In the genomic region with DNA sequence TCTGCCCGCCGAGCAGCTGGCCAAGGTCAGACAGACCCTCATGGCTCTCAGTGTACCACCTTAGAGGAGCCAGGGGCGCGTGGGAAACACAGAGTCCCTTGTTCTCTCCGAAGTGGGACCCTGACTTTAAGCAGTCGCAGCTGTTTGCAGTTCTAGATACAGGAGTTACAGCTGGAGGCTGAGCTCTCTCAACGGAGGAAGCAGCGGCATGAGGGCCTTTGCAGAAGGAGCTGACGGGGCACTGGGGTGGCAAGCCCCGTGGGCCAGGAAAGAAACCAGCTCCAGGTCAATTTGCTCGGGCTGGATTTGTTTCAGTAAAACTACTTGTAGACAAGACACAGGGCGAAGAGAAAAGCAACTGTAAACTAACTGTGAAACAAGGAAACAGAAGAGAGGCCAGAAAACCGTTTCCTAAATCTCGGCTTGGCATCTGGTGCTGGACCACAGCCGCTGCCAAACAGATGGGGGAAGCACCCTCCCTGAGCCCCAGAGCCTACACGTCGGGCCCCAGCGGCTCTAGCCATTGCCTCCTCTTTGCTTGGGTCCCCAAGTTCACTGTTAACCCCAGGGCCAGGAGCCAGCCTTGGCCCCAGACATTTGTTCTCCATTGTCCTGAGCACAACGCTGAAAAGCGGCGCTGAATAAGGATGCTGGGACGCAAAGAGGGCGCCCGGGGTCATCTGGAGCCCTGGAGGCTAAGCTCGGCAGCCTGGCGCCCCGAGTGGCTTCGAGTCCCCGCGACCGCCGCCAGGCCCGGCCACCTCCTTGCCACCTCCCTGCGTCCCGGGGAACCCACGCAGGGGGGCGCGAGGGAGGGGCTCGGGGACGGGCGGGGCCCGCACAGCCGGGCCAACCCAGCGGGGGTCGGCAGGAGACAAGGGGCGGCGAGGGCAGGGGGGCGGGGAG, we compare ENCODE assay signal across 8 cellular contexts. TPM values are rescaled to one million over a fixed set of nuclear protein-coding genes. Genes with fewer than 3 reads are reported as not detected.
DNase-seq lines count a peak whose midpoint lies in the region; ATAC-seq and TF ChIP-seq lines count a peak whose summit lies in the region.

No MANE protein-coding gene starts in this region.

- H3K27ac Mint-ChIP-seq in activated CD4-positive, alpha-beta T cell treated with anti-CD3 and anti-CD28 coated beads, Interleukin-2, amount 10 ng/mL, durations not matched to agents 7 days and 5 days, result peak overlapping the region; percentile 81

- peaks cover 26% of the 10 kb centered on the region for H3K4me1 Mint-ChIP-seq in activated CD4-positive, alpha-beta T cell treated with anti-CD3 and anti-CD28 coated beads, Interleukin-2, amount 10 ng/mL, durations not matched to agents 7 days and 5 days

- DNase-seq in AG08395 (ENCODE audit: low spot score) (peak; percentile 25), fibroblast of mammary gland (ENCODE audit: low read depth) (no peak), omental fat pad (ENCODE audit: low spot score) (no peak), HPDE6-E6E7 (ENCODE audit: extremely low spot score) (no peak), HuH-7 (ENCODE audit: low spot score) (no peak)
- DNase-seq in activated CD4-positive, alpha-beta T cell treated with anti-CD3 and anti-CD28 coated beads, Interleukin-2, amount 10 ng/mL, durations not matched to agents 7 days and 5 days, result no peak

- TF ChIP-seq CTCF in fibroblast of mammary gland (conservative IDR thresholded peaks at IDR 0.05; ENCODE audit: control insufficient read depth, insufficient read depth, low read depth, low read length), result no peak
- no peak for TF ChIP-seq CTCF in omental fat pad (IDR thresholded peaks at IDR 0.05)

- no peaks in the 10 kb centered on the region for H3K36me3 Mint-ChIP-seq in activated CD4-positive, alpha-beta T cell treated with anti-CD3 and anti-CD28 coated beads, Interleukin-2, amount 10 ng/mL, durations not matched to agents 7 days and 5 days (ENCODE audit: low read depth)

- ATAC-seq in GM19035 (IDR thresholded peaks at IDR 0.05; ENCODE audit: unreplicated experiment) (peak; percentile 10), omental fat pad (ENCODE audit: low FRiP score) (peak; percentile 2)

- no peak overlapping the region for H3K9ac ChIP-seq in HUES48 (ENCODE audit: low read depth, low read length)

- CTCF ChIA-PET in activated CD4-positive, alpha-beta T cell treated with anti-CD3 and anti-CD28 coated beads, Interleukin-2, amount 10 ng/mL, durations not matched to agents 7 days and 5 days (lab: Charles Lee), result interaction anchor here (0.9 kb wide), 1 partner anchor 8 kb away, joined by 4 read pairs; no protein-coding TSS in a partner anchor

- no peaks in the 10 kb centered on the region for H3K27me3 Mint-ChIP-seq in activated CD4-positive, alpha-beta T cell treated with anti-CD3 and anti-CD28 coated beads, Interleukin-2, amount 10 ng/mL, durations not matched to agents 7 days and 5 days

- H3K4me3 ChIP-seq in HUES48 (ENCODE audit: low read depth, low read length), result peak overlapping the region; percentile 56
- H3K4me3 ChIP-seq in fibroblast of mammary gland (ENCODE audit: control insufficient read depth, low read depth, low read length), result peak overlapping the region; percentile 43

- H3K27ac ChIP-seq in HUES48 (ENCODE audit: low read depth, low read length), result peak overlapping the region; percentile 12

- H3K4me1 ChIP-seq in HUES48 (ENCODE audit: control insufficient read depth, insufficient read depth, low read length), result peaks cover 8% of the 10 kb centered on the region; the same call in 1 of the 2 replicates

- no peaks in the 10 kb centered on the region for H3K36me3 ChIP-seq in HUES48 (ENCODE audit: control insufficient read depth, insufficient read depth, low read length)

- peak overlapping the region; percentile 72 for H3K4me3 Mint-ChIP-seq in activated CD4-positive, alpha-beta T cell treated with anti-CD3 and anti-CD28 coated beads, Interleukin-2, amount 10 ng/mL, durations not matched to agents 7 days and 5 days

- POLR2A ChIA-PET in activated CD4-positive, alpha-beta T cell treated with anti-CD3 and anti-CD28 coated beads, Interleukin-2, amount 10 ng/mL, durations not matched to agents 7 days and 5 days (lab: Charles Lee), result interaction anchor here (0.8 to 0.9 kb wide), 2 partner anchors 12 to 20 kb away, joined by 3 to 4 read pairs; a partner anchor contains a TSS

- H3K9me3 Mint-ChIP-seq in activated CD4-positive, alpha-beta T cell treated with anti-CD3 and anti-CD28 coated beads, Interleukin-2, amount 10 ng/mL, durations not matched to agents 7 days and 5 days, result no peaks in the 10 kb centered on the region

- no peaks in the 10 kb centered on the region for H3K9me3 ChIP-seq in HUES48 (ENCODE audit: control insufficient read depth, insufficient read depth, low read length)

- H3K27me3 ChIP-seq in HUES48 (ENCODE audit: control insufficient read depth, insufficient read depth, low read length), result no peaks in the 10 kb centered on the region

RNA-seq across cellular contexts. Expression of a gene that starts 0.9 kb away (rescaled TPM):
- total RNA-seq in activated CD4-positive, alpha-beta T cell treated with anti-CD3 and anti-CD28 coated beads, Interleukin-2, amount 10 ng/mL, durations not matched to agents 7 days and 5 days, result 10 to 100 TPM; 43.3 to 46.8 TPM
- total RNA-seq in omental fat pad, result 10 to 100 TPM; 47.5 to 78.5 (median 68.9) TPM

RNA-seq across cellular contexts. Expression of a gene that starts 12.8 kb away (rescaled TPM):
- 10 to 100 TPM; 39.0 to 50.9 TPM for total RNA-seq in activated CD4-positive, alpha-beta T cell treated with anti-CD3 and anti-CD28 coated beads, Interleukin-2, amount 10 ng/mL, durations not matched to agents 7 days and 5 days
- 10 to 100 TPM; 22.8 to 46.5 (median 30.7) TPM for total RNA-seq in omental fat pad
